Comparison of ENCODE assay signal across 8 cellular contexts in genomic region chr15:31442203-31443090, GRCh38.
DNase-seq lines count a peak whose midpoint lies in the region; TF ChIP-seq lines count a peak whose summit lies in the region.

No MANE protein-coding gene starts in this region.

- H3K9me3 Mint-ChIP-seq in endothelial cell (ENCODE audit: unreplicated experiment) (no peaks in the 10 kb centered on the region), progenitor cell of endocrine pancreas (ENCODE audit: low read depth) (no peaks in the 10 kb centered on the region)

- peaks cover 9% of the 10 kb centered on the region for H3K4me1 Mint-ChIP-seq in endothelial cell (ENCODE audit: unreplicated experiment)
- no peaks in the 10 kb centered on the region for H3K4me1 Mint-ChIP-seq in progenitor cell of endocrine pancreas (ENCODE audit: low read depth)

- DNase-seq in EH (ENCODE audit: low read depth) (peak; percentile 97), NCI-H82 (lab: John Stamatoyannopoulos, UW) (peak; percentile 90), endothelial cell (ENCODE audit: low spot score) (no peak), posterior vena cava (ENCODE audit: low spot score) (peak; percentile 47), COR-L47 (lab: John Stamatoyannopoulos, UW) (no peak), ureter (ENCODE audit: low spot score) (no peak), progenitor cell of endocrine pancreas (ENCODE audit: low spot score, unreplicated experiment) (no peak)
- no peak for DNase-seq in activated CD8-positive, alpha-beta memory T cell treated with anti-CD3 and anti-CD28 coated beads, Interleukin-2, amount 50 U/mL, for 48 hours

- no peak for TF ChIP-seq CTCF in endothelial cell (IDR thresholded peaks at IDR 0.05; ENCODE audit: unreplicated experiment)
- TF ChIP-seq CTCF in progenitor cell of endocrine pancreas (IDR thresholded peaks at IDR 0.05; ENCODE audit: unreplicated experiment): no peak

- H3K27ac Mint-ChIP-seq in endothelial cell (ENCODE audit: unreplicated experiment): no peak overlapping the region
- H3K27ac Mint-ChIP-seq in progenitor cell of endocrine pancreas: no peak overlapping the region

- H3K27me3 Mint-ChIP-seq in endothelial cell (ENCODE audit: unreplicated experiment) (peaks cover 8% of the 10 kb centered on the region), progenitor cell of endocrine pancreas (peaks cover 34% of the 10 kb centered on the region)

- intact Hi-C loops in posterior vena cava (cut with DNase I): no loop called here

- H3K36me3 Mint-ChIP-seq in endothelial cell (ENCODE audit: low read depth, unreplicated experiment): no peaks in the 10 kb centered on the region
- no peaks in the 10 kb centered on the region for H3K36me3 Mint-ChIP-seq in progenitor cell of endocrine pancreas (ENCODE audit: insufficient read depth)

- H3K4me3 Mint-ChIP-seq in endothelial cell (ENCODE audit: unreplicated experiment) (peak overlapping the region; percentile 22), progenitor cell of endocrine pancreas (ENCODE audit: low read depth) (no peak overlapping the region)

Comparison
In these comparisons a context has a peak if more than half of its experiments do, and no peak if none do; other contexts are left out.
1. DNase-seq: peak in EH (single experiment), NCI-H82 (single experiment) and posterior vena cava (single experiment); none in endothelial cell (single experiment), activated CD8-positive, alpha-beta memory T cell treated with anti-CD3 and anti-CD28 coated beads, Interleukin-2, amount 50 U/mL, for 48 hours (single experiment), COR-L47 (single experiment), ureter (single experiment) and progenitor cell of endocrine pancreas (single experiment).